In genomic region chr5:35339616-35340100, GRCh38 we compare ENCODE assay signal across 1 cellular context.
TF ChIP-seq lines count a peak whose summit lies in the region.

No MANE protein-coding gene starts in this region.

TF ChIP-seq in H1, 55 proteins besides CTCF, POLR2A, EP300 and RAD21 (continued from another document):
- TF ChIP-seq ZNF274 (IDR thresholded peaks at IDR 0.05; ENCODE audit: borderline replicate concordance, extremely low read depth, low read length) (no peak), FOSL1 (IDR thresholded peaks at IDR 0.05; ENCODE audit: insufficient read depth, low read depth, low read length) (no peak), TEAD4 (IDR thresholded peaks at IDR 0.05; ENCODE audit: low read depth, low read length) (no peak)
